In the genomic region with DNA sequence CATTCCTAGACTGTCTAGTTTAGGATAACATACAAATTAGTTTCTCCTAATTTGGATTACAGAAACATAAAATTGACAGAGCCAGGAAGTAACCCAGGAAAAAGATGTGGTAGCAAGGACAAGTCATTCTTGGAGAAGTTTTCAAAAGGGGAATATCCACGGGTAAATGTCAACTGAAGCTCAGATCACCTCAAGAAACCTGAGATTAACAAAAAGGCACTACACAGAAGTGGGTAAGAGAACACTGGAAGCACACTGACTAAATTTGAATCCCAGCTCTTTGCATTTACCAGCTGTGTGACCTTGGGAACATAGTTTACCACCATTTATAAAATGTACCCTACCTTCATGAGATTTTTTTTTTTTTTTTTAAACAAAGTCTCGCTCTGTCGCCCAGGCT, we compare ENCODE assay signal across 23 cellular contexts. TPM values are rescaled to one million over a fixed set of nuclear protein-coding genes. Genes with fewer than 3 reads are reported as not detected.
"Had no signal": no experiment of that assay in that cellular context is flagged by ENCODE, and none has a peak within 500 bp of the region (broad histone marks: within the 10 kb centered on the region; RNA-seq: fewer than 3 reads in every experiment).

No MANE protein-coding gene starts in this region.

- ATAC-seq: left cardiac atrium, left ventricle myocardium superior had no signal

- DNase-seq: effector CD4-positive, alpha-beta T cell; foreskin melanocyte; head of caudate nucleus; kidney; left cardiac atrium; left ventricle myocardium superior; mesendoderm; naive B cell; ovary; sigmoid colon; stimulated activated CD4-positive, alpha-beta T cell treated with anti-CD3 and anti-CD28 coated beads, Interleukin-2, amount 100 ng/mL, for 24 hours; stimulated activated CD4-positive, alpha-beta T cell treated with anti-CD3 and anti-CD28 coated beads, Interleukin-4, amount 100 ng/mL, for 4 hours; stimulated activated naive CD4-positive, alpha-beta T cell; thyroid gland had no signal

- H3K27me3 Mint-ChIP-seq: naive B cell, type B pancreatic cell had no signal

- H3K27ac Mint-ChIP-seq: type B pancreatic cell had no signal

- H3K4me3 ChIP-seq: coronary artery, hepatocyte, lung, ovary, right atrium auricular region, sigmoid colon, skin epidermis, suprapubic skin, thyroid gland had no signal

- H3K4me3 Mint-ChIP-seq: naive B cell, type B pancreatic cell had no signal

- H3K27me3 ChIP-seq: hepatocyte, neutrophil, ovary, right atrium auricular region, sigmoid colon, suprapubic skin, thyroid gland had no signal

- H3K27ac ChIP-seq: coronary artery, hepatocyte, neutrophil, ovary, right atrium auricular region, sigmoid colon, skin epidermis, suprapubic skin, thyroid gland had no signal

- H3K4me1 ChIP-seq: right atrium auricular region, sigmoid colon, suprapubic skin, thyroid gland had no signal

- H3K9me3 ChIP-seq: neutrophil, ovary, right atrium auricular region, sigmoid colon, suprapubic skin, thyroid gland had no signal

- H3K9me3 Mint-ChIP-seq: naive B cell, type B pancreatic cell had no signal

- H3K36me3 ChIP-seq: neutrophil, ovary, right atrium auricular region, suprapubic skin, thyroid gland had no signal

- H3K36me3 Mint-ChIP-seq: naive B cell had no signal

RNA-seq across cellular contexts. Expression of a gene that starts 57.1 kb away (rescaled TPM):
- polyA plus RNA-seq: neural cell had no signal
